Comparison of ENCODE assay signal across 2 cellular contexts in genomic region chr19:58543826-58544590, GRCh38.
TF ChIP-seq lines count a peak whose summit lies in the region.

TRIM28 (plus strand) TSS chr19:58544064; CDS start chr19:58544758, 694 bp downstream.

TF ChIP-seq in WTC11, 78 proteins besides CTCF, POLR2A, EP300 and RAD21 (continued from another document and continues in another):
- TF ChIP-seq, protein P1, sequence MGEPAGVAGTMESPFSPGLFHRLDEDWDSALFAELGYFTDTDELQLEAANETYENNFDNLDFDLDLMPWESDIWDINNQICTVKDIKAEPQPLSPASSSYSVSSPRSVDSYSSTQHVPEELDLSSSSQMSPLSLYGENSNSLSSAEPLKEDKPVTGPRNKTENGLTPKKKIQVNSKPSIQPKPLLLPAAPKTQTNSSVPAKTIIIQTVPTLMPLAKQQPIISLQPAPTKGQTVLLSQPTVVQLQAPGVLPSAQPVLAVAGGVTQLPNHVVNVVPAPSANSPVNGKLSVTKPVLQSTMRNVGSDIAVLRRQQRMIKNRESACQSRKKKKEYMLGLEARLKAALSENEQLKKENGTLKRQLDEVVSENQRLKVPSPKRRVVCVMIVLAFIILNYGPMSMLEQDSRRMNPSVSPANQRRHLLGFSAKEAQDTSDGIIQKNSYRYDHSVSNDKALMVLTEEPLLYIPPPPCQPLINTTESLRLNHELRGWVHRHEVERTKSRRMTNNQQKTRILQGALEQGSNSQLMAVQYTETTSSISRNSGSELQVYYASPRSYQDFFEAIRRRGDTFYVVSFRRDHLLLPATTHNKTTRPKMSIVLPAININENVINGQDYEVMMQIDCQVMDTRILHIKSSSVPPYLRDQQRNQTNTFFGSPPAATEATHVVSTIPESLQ (CRISPR knock-in tag; IDR thresholded peaks at IDR 0.05), result no peak
- TF ChIP-seq ZNF263 (CRISPR knock-in tag; IDR thresholded peaks at IDR 0.05; ENCODE audit: low read depth), result no peak
- TF ChIP-seq ZBTB43 (CRISPR knock-in tag; IDR thresholded peaks at IDR 0.05), result no peak; the same call in 1 of the 2 replicates
- peak; percentile 55; the same call in 1 of the 2 replicates for TF ChIP-seq TCF7 (CRISPR knock-in tag; IDR thresholded peaks at IDR 0.05; ENCODE audit: low read depth)
- TF ChIP-seq, protein P2, sequence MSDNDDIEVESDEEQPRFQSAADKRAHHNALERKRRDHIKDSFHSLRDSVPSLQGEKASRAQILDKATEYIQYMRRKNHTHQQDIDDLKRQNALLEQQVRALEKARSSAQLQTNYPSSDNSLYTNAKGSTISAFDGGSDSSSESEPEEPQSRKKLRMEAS (CRISPR knock-in tag; IDR thresholded peaks at IDR 0.05), result peak; percentile 49; the same call in 1 of the 2 replicates
- TF ChIP-seq ETV6 (CRISPR knock-in tag; IDR thresholded peaks at IDR 0.05), result peak; percentile 57; the same call in 1 of the 2 replicates
- TF ChIP-seq ZNF232 (CRISPR knock-in tag; IDR thresholded peaks at IDR 0.05), result 0 out of 2 replicates have a peak, but pooled peaks have one; percentile 42
- TF ChIP-seq, protein P3, sequence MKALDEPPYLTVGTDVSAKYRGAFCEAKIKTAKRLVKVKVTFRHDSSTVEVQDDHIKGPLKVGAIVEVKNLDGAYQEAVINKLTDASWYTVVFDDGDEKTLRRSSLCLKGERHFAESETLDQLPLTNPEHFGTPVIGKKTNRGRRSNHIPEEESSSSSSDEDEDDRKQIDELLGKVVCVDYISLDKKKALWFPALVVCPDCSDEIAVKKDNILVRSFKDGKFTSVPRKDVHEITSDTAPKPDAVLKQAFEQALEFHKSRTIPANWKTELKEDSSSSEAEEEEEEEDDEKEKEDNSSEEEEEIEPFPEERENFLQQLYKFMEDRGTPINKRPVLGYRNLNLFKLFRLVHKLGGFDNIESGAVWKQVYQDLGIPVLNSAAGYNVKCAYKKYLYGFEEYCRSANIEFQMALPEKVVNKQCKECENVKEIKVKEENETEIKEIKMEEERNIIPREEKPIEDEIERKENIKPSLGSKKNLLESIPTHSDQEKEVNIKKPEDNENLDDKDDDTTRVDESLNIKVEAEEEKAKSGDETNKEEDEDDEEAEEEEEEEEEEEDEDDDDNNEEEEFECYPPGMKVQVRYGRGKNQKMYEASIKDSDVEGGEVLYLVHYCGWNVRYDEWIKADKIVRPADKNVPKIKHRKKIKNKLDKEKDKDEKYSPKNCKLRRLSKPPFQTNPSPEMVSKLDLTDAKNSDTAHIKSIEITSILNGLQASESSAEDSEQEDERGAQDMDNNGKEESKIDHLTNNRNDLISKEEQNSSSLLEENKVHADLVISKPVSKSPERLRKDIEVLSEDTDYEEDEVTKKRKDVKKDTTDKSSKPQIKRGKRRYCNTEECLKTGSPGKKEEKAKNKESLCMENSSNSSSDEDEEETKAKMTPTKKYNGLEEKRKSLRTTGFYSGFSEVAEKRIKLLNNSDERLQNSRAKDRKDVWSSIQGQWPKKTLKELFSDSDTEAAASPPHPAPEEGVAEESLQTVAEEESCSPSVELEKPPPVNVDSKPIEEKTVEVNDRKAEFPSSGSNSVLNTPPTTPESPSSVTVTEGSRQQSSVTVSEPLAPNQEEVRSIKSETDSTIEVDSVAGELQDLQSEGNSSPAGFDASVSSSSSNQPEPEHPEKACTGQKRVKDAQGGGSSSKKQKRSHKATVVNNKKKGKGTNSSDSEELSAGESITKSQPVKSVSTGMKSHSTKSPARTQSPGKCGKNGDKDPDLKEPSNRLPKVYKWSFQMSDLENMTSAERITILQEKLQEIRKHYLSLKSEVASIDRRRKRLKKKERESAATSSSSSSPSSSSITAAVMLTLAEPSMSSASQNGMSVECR (CRISPR knock-in tag; IDR thresholded peaks at IDR 0.05; ENCODE audit: borderline replicate concordance), result 0 out of 2 replicates have a peak, but pooled peaks have one; percentile 48
- TF ChIP-seq MXD4 (CRISPR knock-in tag; IDR thresholded peaks at IDR 0.05; ENCODE audit: borderline replicate concordance), result no peak
- TF ChIP-seq, protein P4, sequence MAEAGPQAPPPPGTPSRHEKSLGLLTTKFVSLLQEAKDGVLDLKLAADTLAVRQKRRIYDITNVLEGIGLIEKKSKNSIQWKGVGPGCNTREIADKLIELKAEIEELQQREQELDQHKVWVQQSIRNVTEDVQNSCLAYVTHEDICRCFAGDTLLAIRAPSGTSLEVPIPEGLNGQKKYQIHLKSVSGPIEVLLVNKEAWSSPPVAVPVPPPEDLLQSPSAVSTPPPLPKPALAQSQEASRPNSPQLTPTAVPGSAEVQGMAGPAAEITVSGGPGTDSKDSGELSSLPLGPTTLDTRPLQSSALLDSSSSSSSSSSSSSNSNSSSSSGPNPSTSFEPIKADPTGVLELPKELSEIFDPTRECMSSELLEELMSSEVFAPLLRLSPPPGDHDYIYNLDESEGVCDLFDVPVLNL (CRISPR knock-in tag; IDR thresholded peaks at IDR 0.05; ENCODE audit: borderline replicate concordance, low read depth), result 0 out of 2 replicates have a peak, but pooled peaks have one; percentile 31
- peak; percentile 60 for TF ChIP-seq FOXP1 (CRISPR knock-in tag; IDR thresholded peaks at IDR 0.05; ENCODE audit: borderline replicate concordance)
- TF ChIP-seq E2F5 (CRISPR knock-in tag; IDR thresholded peaks at IDR 0.05), result peak; percentile 84
- TF ChIP-seq NFATC4 (CRISPR knock-in tag; IDR thresholded peaks at IDR 0.05), result peak; percentile 72; the same call in 1 of the 2 replicates
- TF ChIP-seq, protein P5, sequence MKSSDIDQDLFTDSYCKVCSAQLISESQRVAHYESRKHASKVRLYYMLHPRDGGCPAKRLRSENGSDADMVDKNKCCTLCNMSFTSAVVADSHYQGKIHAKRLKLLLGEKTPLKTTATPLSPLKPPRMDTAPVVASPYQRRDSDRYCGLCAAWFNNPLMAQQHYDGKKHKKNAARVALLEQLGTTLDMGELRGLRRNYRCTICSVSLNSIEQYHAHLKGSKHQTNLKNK (CRISPR knock-in tag; IDR thresholded peaks at IDR 0.05), result 0 out of 2 replicates have a peak, but pooled peaks have one; percentile 56
- TF ChIP-seq HMGA2 (CRISPR knock-in tag; IDR thresholded peaks at IDR 0.05), result no peak

TF ChIP-seq in HepG2, 621 proteins besides CTCF, POLR2A, EP300 and RAD21 (continued from another document and continues in another):
- TF ChIP-seq SP5 (CRISPR knock-in tag; IDR thresholded peaks at IDR 0.05; ENCODE audit: borderline replicate concordance, low read depth), result peak; percentile 37
- peak; percentile 70 for TF ChIP-seq E2F5 (CRISPR knock-in tag; conservative IDR thresholded peaks at IDR 0.05)
- TF ChIP-seq ZNF121 (CRISPR knock-in tag; IDR thresholded peaks at IDR 0.05), result no peak
- no peak for TF ChIP-seq ZMYM3 (CRISPR knock-in tag; IDR thresholded peaks at IDR 0.05)
- TF ChIP-seq HNRNPK (IDR thresholded peaks at IDR 0.05; ENCODE audit: low read depth, low read length, poor library complexity, severe bottlenecking), result no peak
- no peak for TF ChIP-seq CCAR2 (optimal IDR thresholded peaks at IDR 0.05; ENCODE audit: low read depth, low read length)
- TF ChIP-seq ARID5B (CRISPR knock-in tag; IDR thresholded peaks at IDR 0.05), result peak; percentile 24; the same call in 1 of the 2 replicates
- no peak for TF ChIP-seq ZNF496 (CRISPR knock-in tag; IDR thresholded peaks at IDR 0.05; ENCODE audit: insufficient replicate concordance)
- peak; percentile 75 for TF ChIP-seq KLF6 (CRISPR knock-in tag; IDR thresholded peaks at IDR 0.05)
- TF ChIP-seq, protein P6, sequence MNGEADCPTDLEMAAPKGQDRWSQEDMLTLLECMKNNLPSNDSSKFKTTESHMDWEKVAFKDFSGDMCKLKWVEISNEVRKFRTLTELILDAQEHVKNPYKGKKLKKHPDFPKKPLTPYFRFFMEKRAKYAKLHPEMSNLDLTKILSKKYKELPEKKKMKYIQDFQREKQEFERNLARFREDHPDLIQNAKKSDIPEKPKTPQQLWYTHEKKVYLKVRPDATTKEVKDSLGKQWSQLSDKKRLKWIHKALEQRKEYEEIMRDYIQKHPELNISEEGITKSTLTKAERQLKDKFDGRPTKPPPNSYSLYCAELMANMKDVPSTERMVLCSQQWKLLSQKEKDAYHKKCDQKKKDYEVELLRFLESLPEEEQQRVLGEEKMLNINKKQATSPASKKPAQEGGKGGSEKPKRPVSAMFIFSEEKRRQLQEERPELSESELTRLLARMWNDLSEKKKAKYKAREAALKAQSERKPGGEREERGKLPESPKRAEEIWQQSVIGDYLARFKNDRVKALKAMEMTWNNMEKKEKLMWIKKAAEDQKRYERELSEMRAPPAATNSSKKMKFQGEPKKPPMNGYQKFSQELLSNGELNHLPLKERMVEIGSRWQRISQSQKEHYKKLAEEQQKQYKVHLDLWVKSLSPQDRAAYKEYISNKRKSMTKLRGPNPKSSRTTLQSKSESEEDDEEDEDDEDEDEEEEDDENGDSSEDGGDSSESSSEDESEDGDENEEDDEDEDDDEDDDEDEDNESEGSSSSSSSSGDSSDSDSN (CRISPR knock-in tag; IDR thresholded peaks at IDR 0.05), result peak; percentile 24; the same call in 1 of the 2 replicates
- peak; percentile 29; the same call in 1 of the 2 replicates for TF ChIP-seq HDAC2 (CRISPR knock-in tag; IDR thresholded peaks at IDR 0.05)
- no peak for TF ChIP-seq PHB2 (IDR thresholded peaks at IDR 0.05; ENCODE audit: partially characterized antibody)
- TF ChIP-seq FOXP1 (IDR thresholded peaks at IDR 0.05), result no peak
- TF ChIP-seq FOXP1 (CRISPR knock-in tag; IDR thresholded peaks at IDR 0.05), result no peak
- TF ChIP-seq GATAD1 (CRISPR knock-in tag; IDR thresholded peaks at IDR 0.05), result peak; percentile 55; the same call in 1 of the 2 replicates
- 0 out of 2 replicates have a peak, but pooled peaks have one; percentile 51 for TF ChIP-seq BRD4 (CRISPR knock-in tag; IDR thresholded peaks at IDR 0.05)
- no peak for TF ChIP-seq KAT7 (CRISPR knock-in tag; IDR thresholded peaks at IDR 0.05; ENCODE audit: borderline replicate concordance)
- 0 out of 2 replicates have a peak, but pooled peaks have one; percentile 68 for TF ChIP-seq ZNF776 (CRISPR knock-in tag; IDR thresholded peaks at IDR 0.05)
- no peak for TF ChIP-seq KAT2B (IDR thresholded peaks at IDR 0.05; ENCODE audit: borderline replicate concordance, low read depth, low read length)
- TF ChIP-seq SPEN (CRISPR knock-in tag; IDR thresholded peaks at IDR 0.05; ENCODE audit: low read depth), result peak; percentile 62
- no peak for TF ChIP-seq SSRP1 (CRISPR knock-in tag; IDR thresholded peaks at IDR 0.05)
- 0 out of 2 replicates have a peak, but pooled peaks have one; percentile 74 for TF ChIP-seq ZNF557 (CRISPR knock-in tag; IDR thresholded peaks at IDR 0.05)
- no peak for TF ChIP-seq ZNF660 (CRISPR knock-in tag; IDR thresholded peaks at IDR 0.05; ENCODE audit: borderline replicate concordance, low read depth)
- 0 out of 2 replicates have a peak, but pooled peaks have one; percentile 65 for TF ChIP-seq ZNF567 (CRISPR knock-in tag; IDR thresholded peaks at IDR 0.05; ENCODE audit: borderline replicate concordance)
- no peak for TF ChIP-seq RBM22 (optimal IDR thresholded peaks at IDR 0.05; ENCODE audit: low read length)
- TF ChIP-seq, protein P7, sequence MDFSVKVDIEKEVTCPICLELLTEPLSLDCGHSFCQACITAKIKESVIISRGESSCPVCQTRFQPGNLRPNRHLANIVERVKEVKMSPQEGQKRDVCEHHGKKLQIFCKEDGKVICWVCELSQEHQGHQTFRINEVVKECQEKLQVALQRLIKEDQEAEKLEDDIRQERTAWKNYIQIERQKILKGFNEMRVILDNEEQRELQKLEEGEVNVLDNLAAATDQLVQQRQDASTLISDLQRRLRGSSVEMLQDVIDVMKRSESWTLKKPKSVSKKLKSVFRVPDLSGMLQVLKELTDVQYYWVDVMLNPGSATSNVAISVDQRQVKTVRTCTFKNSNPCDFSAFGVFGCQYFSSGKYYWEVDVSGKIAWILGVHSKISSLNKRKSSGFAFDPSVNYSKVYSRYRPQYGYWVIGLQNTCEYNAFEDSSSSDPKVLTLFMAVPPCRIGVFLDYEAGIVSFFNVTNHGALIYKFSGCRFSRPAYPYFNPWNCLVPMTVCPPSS (IDR thresholded peaks at IDR 0.05), result no peak
- TF ChIP-seq ZBTB8A (CRISPR knock-in tag; IDR thresholded peaks at IDR 0.05; ENCODE audit: borderline replicate concordance, low read depth), result no peak; the same call in 1 of the 2 replicates
- TF ChIP-seq, protein P8, sequence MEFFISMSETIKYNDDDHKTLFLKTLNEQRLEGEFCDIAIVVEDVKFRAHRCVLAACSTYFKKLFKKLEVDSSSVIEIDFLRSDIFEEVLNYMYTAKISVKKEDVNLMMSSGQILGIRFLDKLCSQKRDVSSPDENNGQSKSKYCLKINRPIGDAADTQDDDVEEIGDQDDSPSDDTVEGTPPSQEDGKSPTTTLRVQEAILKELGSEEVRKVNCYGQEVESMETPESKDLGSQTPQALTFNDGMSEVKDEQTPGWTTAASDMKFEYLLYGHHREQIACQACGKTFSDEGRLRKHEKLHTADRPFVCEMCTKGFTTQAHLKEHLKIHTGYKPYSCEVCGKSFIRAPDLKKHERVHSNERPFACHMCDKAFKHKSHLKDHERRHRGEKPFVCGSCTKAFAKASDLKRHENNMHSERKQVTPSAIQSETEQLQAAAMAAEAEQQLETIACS (CRISPR knock-in tag; IDR thresholded peaks at IDR 0.05), result peak; percentile 66; the same call in 1 of the 2 replicates
- TF ChIP-seq ISL2 (CRISPR knock-in tag; IDR thresholded peaks at IDR 0.05), result 0 out of 2 replicates have a peak, but pooled peaks have one; percentile 27
- no peak for TF ChIP-seq EEA1 (CRISPR knock-in tag; IDR thresholded peaks at IDR 0.05; ENCODE audit: borderline replicate concordance)
